In genomic region chr6:4362306-4362705, GRCh38 we compare ENCODE assay signal across 24 cellular contexts.
"Had no signal": no experiment of that assay in that cellular context is flagged by ENCODE, and none has a peak within 500 bp of the region (broad histone marks: within the 10 kb centered on the region; RNA-seq: fewer than 3 reads in every experiment).

No MANE protein-coding gene starts in this region.

- H3K27ac ChIP-seq: colonic mucosa, dorsolateral prefrontal cortex, esophagus squamous epithelium, gastrocnemius medialis, heart right ventricle, left lung, lower lobe of right lung had no signal

- H3K9me3 ChIP-seq: colonic mucosa, esophagus squamous epithelium, gastrocnemius medialis, heart right ventricle, left lung, lower lobe of right lung, mucosa of descending colon had no signal

- H3K36me3 ChIP-seq: colonic mucosa, esophagus squamous epithelium, gastrocnemius medialis, heart right ventricle, left lung, lower lobe of right lung had no signal

- H3K4me1 ChIP-seq: left lung had no signal

- H3K4me3 ChIP-seq: colonic mucosa, dorsolateral prefrontal cortex, esophagus squamous epithelium, gastrocnemius medialis, heart right ventricle, left lung, lower lobe of right lung, mucosa of descending colon had no signal

- H3K27me3 ChIP-seq: colonic mucosa, dorsolateral prefrontal cortex, esophagus squamous epithelium, gastrocnemius medialis, heart right ventricle, left lung had no signal

- ATAC-seq: gastrocnemius medialis, heart right ventricle, left cardiac atrium, left lung, left ventricle myocardium superior, lower lobe of right lung, mucosa of descending colon had no signal

- DNase-seq: colonic mucosa; cortex of kidney; dermis blood vessel endothelial cell; dorsolateral prefrontal cortex; effector CD4-positive, alpha-beta T cell; effector memory CD4-positive, alpha-beta T cell; esophagus squamous epithelium; foreskin fibroblast; foreskin melanocyte; gastrocnemius medialis; glutamatergic neuron; head of caudate nucleus; heart right ventricle; hippocampal formation; left cardiac atrium; left lung; left ventricle myocardium superior; lower lobe of right lung; mesenchymal stem cell; mucosa of descending colon; naive B cell had no signal

- FAIRE-seq: endothelial cell of umbilical vein, islet of Langerhans, keratinocyte had no signal
